8 cellular contexts compared by ENCODE assay signal in genomic region chr7:101813414-101814019, GRCh38. TPM values are rescaled to one million over a fixed set of nuclear protein-coding genes. Genes with fewer than 3 reads are reported as not detected.
A peak's percentile ranks its signal among the peaks of the same experiment; 100 is the strongest.
DNase-seq lines count a peak whose midpoint lies in the region; ATAC-seq and TF ChIP-seq lines count a peak whose summit lies in the region.

No MANE protein-coding gene starts in this region.

- peak overlapping the region in 3 of 7 donors; percentile 37 to 46 (median 44) for H3K27ac Mint-ChIP-seq in CD4-positive, alpha-beta memory T cell
- H3K27ac Mint-ChIP-seq in chondrocyte (ENCODE audit: unreplicated experiment): no peak overlapping the region
- H3K27ac Mint-ChIP-seq in osteocyte (ENCODE audit: unreplicated experiment): no peak overlapping the region

- no TSS peak for BruUV-seq in A673 (replicated peaks; lab: Mats Ljungman, UMichigan)

- H3K4me3 Mint-ChIP-seq in CD4-positive, alpha-beta memory T cell: peak overlapping the region; percentile 61 to 85 (median 81)
- H3K4me3 Mint-ChIP-seq in chondrocyte (ENCODE audit: unreplicated experiment) (peak overlapping the region; percentile 81), osteocyte (ENCODE audit: unreplicated experiment) (peak overlapping the region; percentile 51)

- no peak overlapping the region for H3K27ac ChIP-seq in CD4-positive, alpha-beta memory T cell (ENCODE audit: low read depth, low read length)
- H3K27ac ChIP-seq in A673 (ENCODE audit: low read depth, low read length, poor library complexity, severe bottlenecking): no peak overlapping the region

- H3K4me1 Mint-ChIP-seq in CD4-positive, alpha-beta memory T cell: peaks cover 12 to 19% (median 14%) of the 10 kb centered on the region in 4 donors
- H3K4me1 Mint-ChIP-seq in chondrocyte (ENCODE audit: low read depth) (peaks cover 25% of the 10 kb centered on the region), osteocyte (ENCODE audit: unreplicated experiment) (peaks cover 22% of the 10 kb centered on the region)

- H3K36me3 ChIP-seq in CD4-positive, alpha-beta memory T cell (ENCODE audit: insufficient read depth, low read length): no peaks in the 10 kb centered on the region
- H3K36me3 ChIP-seq in MG63 (no peaks in the 10 kb centered on the region), A673 (ENCODE audit: insufficient read depth, low read length, poor library complexity, severe bottlenecking) (no peaks in the 10 kb centered on the region)

- H3K9me3 Mint-ChIP-seq in CD4-positive, alpha-beta memory T cell: no peaks in the 10 kb centered on the region
- no peaks in the 10 kb centered on the region for H3K9me3 Mint-ChIP-seq in chondrocyte (ENCODE audit: low read depth)
- no peaks in the 10 kb centered on the region for H3K9me3 Mint-ChIP-seq in osteocyte (ENCODE audit: unreplicated experiment)

- CTCF ChIA-PET in CD4-positive, alpha-beta memory T cell (lab: Charles Lee; ENCODE audit: partially characterized antibody): interaction anchor here (1.0 to 1.5 kb wide), 4 partner anchors 10 to 70 kb away, joined by 3 to 20 read pairs (median 6); no protein-coding TSS in a partner anchor
- CTCF ChIA-PET in A673 (lab: Charles Lee): no interaction called here

- no peaks in the 10 kb centered on the region for H3K9me3 ChIP-seq in CD4-positive, alpha-beta memory T cell (ENCODE audit: control insufficient read depth in 1 of 2, low read length in 2 of 2)
- H3K9me3 ChIP-seq in MG63 (no peaks in the 10 kb centered on the region), A673 (ENCODE audit: low read depth, low read length, poor library complexity, severe bottlenecking) (no peaks in the 10 kb centered on the region)

- H3K4me1 ChIP-seq in CD4-positive, alpha-beta memory T cell (ENCODE audit: insufficient read depth, low read length): peaks cover 20% of the 10 kb centered on the region
- peaks cover 26% of the 10 kb centered on the region for H3K4me1 ChIP-seq in A673 (ENCODE audit: insufficient read depth, low read length, poor library complexity, severe bottlenecking)

- POLR2A ChIA-PET in CD4-positive, alpha-beta memory T cell (lab: Charles Lee; ENCODE audit: partially characterized antibody): interaction anchor here (1.2 to 1.6 kb wide), 3 partner anchors 9 to 70 kb away, joined by 4 to 18 read pairs (median 4); no protein-coding TSS in a partner anchor
- POLR2A ChIA-PET in A673 (lab: Charles Lee; ENCODE audit: low non-redundant PET): no interaction called here

- no peak for ATAC-seq in GM21526 (IDR thresholded peaks at IDR 0.05; ENCODE audit: low FRiP score, unreplicated experiment)

- H3K4me3 ChIP-seq in CD4-positive, alpha-beta memory T cell (ENCODE audit: low read length in 2 of 2): no peak overlapping the region
- peak overlapping the region; percentile 10; the same call in 1 of the 2 replicates for H3K4me3 ChIP-seq in MG63
- H3K4me3 ChIP-seq in A673 (ENCODE audit: low read depth, low read length, poor library complexity, severe bottlenecking): no peak overlapping the region

- no peaks in the 10 kb centered on the region for H3K27me3 ChIP-seq in CD4-positive, alpha-beta memory T cell (ENCODE audit: insufficient read depth, low read length)
- H3K27me3 ChIP-seq in MG63: no peaks in the 10 kb centered on the region
- no peaks in the 10 kb centered on the region for H3K27me3 ChIP-seq in A673 (replicated peaks; ENCODE audit: insufficient read depth, low read depth, low read length, poor library complexity)

- no peak for DNase-seq in CD4-positive, alpha-beta memory T cell
- DNase-seq in MG63: no peak
- DNase-seq in chondrocyte (ENCODE audit: low spot score): no peak
- no peak for DNase-seq in osteocyte (ENCODE audit: extremely low spot score, unreplicated experiment)
- DNase-seq in GM19240 (ENCODE audit: insufficient read length, low spot score): no peak
- no peak for DNase-seq in A673 (ENCODE audit: low spot score)
- DNase-seq in activated effector memory CD4-positive, alpha-beta T cell treated with Interleukin-2 at 50 U/mL for 16 hours: no peak

- H3K27me3 Mint-ChIP-seq in CD4-positive, alpha-beta memory T cell: peaks cover 2% of the 10 kb centered on the region in 2 donors
- peaks cover 3% of the 10 kb centered on the region for H3K27me3 Mint-ChIP-seq in chondrocyte (ENCODE audit: low read depth)
- peaks cover 22% of the 10 kb centered on the region for H3K27me3 Mint-ChIP-seq in osteocyte (ENCODE audit: unreplicated experiment)

- intact Hi-C loops in CD4-positive, alpha-beta memory T cell (cut with micrococcal nuclease): loop anchor here (1.0 to 2.0 kb wide), 3 partner anchors 9 to 125 kb away; no protein-coding TSS in a partner anchor
- intact Hi-C loops in A673 (cut with micrococcal nuclease; ENCODE audit: unreplicated experiment): loop anchor here (2.0 to 10.0 kb wide), 4 partner anchors 71 to 269 kb away; no protein-coding TSS in a partner anchor

- peaks cover 0 to 3% of the 10 kb centered on the region in 2 donors for H3K36me3 Mint-ChIP-seq in CD4-positive, alpha-beta memory T cell
- H3K36me3 Mint-ChIP-seq in chondrocyte (ENCODE audit: low read depth) (no peaks in the 10 kb centered on the region), osteocyte (ENCODE audit: unreplicated experiment) (no peaks in the 10 kb centered on the region)

- no peak for TF ChIP-seq CTCF in chondrocyte (IDR thresholded peaks at IDR 0.05)
- TF ChIP-seq CTCF in osteocyte (IDR thresholded peaks at IDR 0.05): no peak
- TF ChIP-seq CTCF in A673 (conservative IDR thresholded peaks at IDR 0.05; ENCODE audit: low read depth, low read length): no peak

RNA-seq across cellular contexts. Expression of gene CUX1, which starts 3.9 kb away (rescaled TPM):
- total RNA-seq in CD4-positive, alpha-beta memory T cell: 10 to 100 TPM; 46.1 to 47.6 TPM
- polyA plus RNA-seq in CD4-positive, alpha-beta memory T cell: 10 to 100 TPM in 1 of 2 donors, 1 to 10 TPM in 1; 2.1 to 26.2 TPM
- 3.7 and 7.1 TPM in 2 replicates for total RNA-seq in MG63 (2014; rRNA removed; shearing (Covaris generic); ENCODE audit: low replicate concordance)
- total RNA-seq in chondrocyte (112 to 154 TPM (median 118 TPM) in 3 replicates), osteocyte (87.1 and 89.1 TPM in 2 replicates), A673 (2021) (49.4 and 53.1 TPM in 2 replicates)
